ENCODE assay signal across 23 cellular contexts in the genomic region with DNA sequence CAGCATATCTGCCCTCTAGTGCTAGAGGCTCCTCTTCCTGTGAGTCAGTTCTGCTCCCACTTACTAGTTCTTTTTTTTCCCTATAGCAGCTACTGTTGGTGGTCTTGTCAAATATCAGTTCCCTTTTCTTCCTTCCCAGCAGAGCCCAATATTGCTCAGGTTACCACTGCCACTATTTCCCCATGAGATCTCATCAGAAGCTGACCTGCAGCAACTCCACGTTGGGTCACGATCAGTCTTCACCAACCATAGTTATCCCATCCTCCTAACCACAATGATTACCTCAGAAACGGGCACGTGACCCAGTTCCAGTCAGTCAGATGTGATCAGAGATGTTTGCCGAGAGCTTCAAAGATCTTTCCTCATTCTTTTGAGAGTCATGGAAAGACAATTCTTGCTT. TPM values are rescaled to one million over a fixed set of nuclear protein-coding genes. Genes with fewer than 3 reads are reported as not detected.
DNase-seq lines count a peak whose midpoint lies in the region; ATAC-seq, FAIRE-seq and TF ChIP-seq lines count a peak whose summit lies in the region.
"Had no signal": no experiment of that assay in that cellular context is flagged by ENCODE, and none has a peak within 500 bp of the region (broad histone marks: within the 10 kb centered on the region; RNA-seq: fewer than 3 reads in every experiment).

No MANE protein-coding gene starts in this region.

- H3K27me3 ChIP-seq in GM12878 (replicated peaks in 1 of 2; ENCODE audit: control insufficient read depth in 2 of 2, insufficient read depth in 2 of 2, low read length in 1 of 2) (no peaks in the 10 kb centered on the region), upper lobe of right lung (no peaks in the 10 kb centered on the region), HepG2 (ENCODE audit: control insufficient read depth in 1 of 2, insufficient read depth in 2 of 2, low read length in 2 of 2) (peaks cover 0 to 14% of the 10 kb centered on the region in 2 experiments; a peak in 2 of 5 replicates)

- H4K20me1 ChIP-seq in GM12878 (ENCODE audit: control insufficient read depth, insufficient read depth) (no peaks in the 10 kb centered on the region), HepG2 (ENCODE audit: insufficient read depth, low read length) (no peaks in the 10 kb centered on the region)

- no peak for TF ChIP-seq EP300 in GM12878 (IDR thresholded peaks at IDR 0.05; ENCODE audit: borderline replicate concordance in 1 of 2, control insufficient read depth in 1 of 2, low read depth in 2 of 2, low read length in 2 of 2)
- TF ChIP-seq EP300 in HepG2 (IDR thresholded peaks at IDR 0.05; ENCODE audit: low read depth in 2 of 2, low read length in 2 of 2), result no peak
- TF ChIP-seq EP300 in HepG2 (CRISPR knock-in tag; IDR thresholded peaks at IDR 0.05; ENCODE audit: borderline replicate concordance), result no peak

- H2AFZ ChIP-seq in GM12878 (ENCODE audit: control insufficient read depth, low read depth, low read length) (no peak overlapping the region), HepG2 (ENCODE audit: low read length) (no peak overlapping the region)

- peaks cover 14% of the 10 kb centered on the region for H3K4me1 ChIP-seq in GM12878 (ENCODE audit: control insufficient read depth, insufficient read depth, low read length)
- no peaks in the 10 kb centered on the region for H3K4me1 ChIP-seq in upper lobe of right lung
- no peaks in the 10 kb centered on the region for H3K4me1 ChIP-seq in HepG2 (ENCODE audit: insufficient read depth, low read length)
- H3K4me1 ChIP-seq: sigmoid colon, tibial artery had no signal

- 4% methylated on average over 5 of the region's 5 CpGs for WGBS in GM12878 (ENCODE audit: insufficient coverage, insufficient replicate concordance, low lambda C conversion rate, missing lambda C conversion rate)
- WGBS in HepG2 (ENCODE audit: low lambda C conversion rate), result 1% methylated on average over 5 of the region's 5 CpGs

- TF ChIP-seq POLR2A in GM12878 (IDR thresholded peaks at IDR 0.05; ENCODE audit: low read depth, low read length), result no peak
- TF ChIP-seq POLR2A in HepG2 (IDR thresholded peaks at IDR 0.05; ENCODE audit: insufficient read depth in 1 of 2, low read depth in 2 of 2, low read length in 2 of 2), result no peak

- H3K9me3 ChIP-seq in GM12878 (replicated peaks; ENCODE audit: control insufficient read depth, insufficient read depth, low read length) (no peaks in the 10 kb centered on the region), upper lobe of right lung (no peaks in the 10 kb centered on the region), HepG2 (ENCODE audit: low read length) (no peaks in the 10 kb centered on the region)
- H3K9me3 ChIP-seq: sigmoid colon, tibial artery had no signal

- FAIRE-seq in GM12878 (lab: Jason Lieb, UNC) (no peak), HepG2 (lab: Jason Lieb, UNC) (no peak)

- TF ChIP-seq RAD21 in GM12878 (IDR thresholded peaks at IDR 0.05; ENCODE audit: insufficient read depth, low read depth, low read length) (no peak), HepG2 (CRISPR knock-in tag; IDR thresholded peaks at IDR 0.05) (no peak)

- H3K36me3 ChIP-seq in GM12878 (ENCODE audit: control insufficient read depth in 2 of 2, insufficient read depth in 2 of 2, low read length in 1 of 2) (no peaks in the 10 kb centered on the region), upper lobe of right lung (no peaks in the 10 kb centered on the region), HepG2 (replicated peaks in 1 of 2; ENCODE audit: control insufficient read depth in 1 of 2, insufficient read depth in 2 of 2, low read length in 2 of 2) (no peaks in the 10 kb centered on the region)
- H3K36me3 ChIP-seq: sigmoid colon, tibial artery had no signal

- H3K9ac ChIP-seq in GM12878 (ENCODE audit: control insufficient read depth, insufficient read depth, low read length) (no peak overlapping the region), HepG2 (ENCODE audit: insufficient read depth, low read depth, low read length) (no peak overlapping the region)

- BruUV-seq in GM12878 (replicated peaks; lab: Mats Ljungman, UMichigan) (no TSS peak), HepG2 (replicated peaks; lab: Mats Ljungman, UMichigan) (no TSS peak)

- POLR2A ChIA-PET in GM12878 (lab: Charles Lee), result no interaction called here
- POLR2A ChIA-PET in HepG2 (lab: Yijun Ruan, JAX), result no interaction called here

- H3K27ac ChIP-seq in GM12878 (ENCODE audit: control insufficient read depth, insufficient read depth), result no peak overlapping the region
- H3K27ac ChIP-seq in upper lobe of right lung, result no peak overlapping the region
- H3K27ac ChIP-seq in HepG2 (ENCODE audit: extremely low read length, insufficient read depth, low read length), result no peak overlapping the region
- H3K27ac ChIP-seq: sigmoid colon, tibial artery had no signal

- H3K4me3 ChIP-seq in GM12878 (no peak overlapping the region), upper lobe of right lung (no peak overlapping the region), HepG2 (replicated peaks in 1 of 3; ENCODE audit: insufficient read depth in 1 of 3, low read depth in 2 of 3, low read length in 3 of 3) (no peak overlapping the region)
- H3K4me3 ChIP-seq: sigmoid colon, tibial artery had no signal

- H3K4me2 ChIP-seq in GM12878 (ENCODE audit: control insufficient read depth, insufficient read depth), result peak overlapping the region; percentile 50; the same call in 1 of the 2 replicates
- no peak overlapping the region for H3K4me2 ChIP-seq in HepG2 (ENCODE audit: low read depth, low read length)

- DNase-seq in NOMO-1 (lab: John Stamatoyannopoulos, UW; ENCODE audit: unreplicated experiment in 2 of 2) (peak; percentile 62 to 86), GM12878 (ENCODE audit: low read depth, low spot score) (no peak), upper lobe of right lung (no peak), HepG2 (ENCODE audit: low spot score) (no peak)
- DNase-seq in stimulated activated CD4-positive, alpha-beta T cell treated with anti-CD3 and anti-CD28 coated beads, Interleukin-1b, Interleukin-23, amount 100 ng/mL, for 48 hours, result no peak
- DNase-seq: activated CD4-positive, alpha-beta T cell treated with anti-CD3 and anti-CD28 coated beads, Interleukin-2, amount 10 ng/mL, durations not matched to agents 7 days and 5 days; activated CD8-positive, alpha-beta memory T cell treated with anti-CD3 and anti-CD28 coated beads, Interleukin-2, amount 50 U/mL, for 4 hours; activated naive CD8-positive, alpha-beta T cell treated with anti-CD3 and anti-CD28 coated beads, Interleukin-2, amount 50 U/mL, for 24 hours; COR-L47; DMS79 treated with DMSO at 0.1 percent for 48 hours; left cardiac atrium; mesendoderm; natural killer cell; NCI-H1092 treated with DMSO at 0.1 percent for 48 hours; NCI-H510A treated with DMSO at 0.1 percent for 48 hours; SHP77; sigmoid colon; stimulated activated naive CD8-positive, alpha-beta T cell treated with anti-CD3 and anti-CD28 coated beads, Interleukin-15, Interleukin-2, amounts not matched to agents 100 U/mL and 50 U/mL, for 24 hours; tibial artery had no signal

- in situ Hi-C loops in GM12878 (cut with MboI), result loop anchor here (10.0 kb wide), 1 partner anchor 298 kb away; no protein-coding TSS in a partner anchor
- in situ Hi-C loops in HepG2 (cut with HindIII; ENCODE audit: extremely low pct_ligation_motif_present, low pct_unique_long_range_greater_than_20kb), result loop anchor here (10.0 kb wide), 1 partner anchor 152 kb away; no protein-coding TSS in a partner anchor

- TF ChIP-seq CTCF in GM12878 (IDR thresholded peaks at IDR 0.05 in 2 of 3, conservative IDR thresholded peaks at IDR 0.05 in 1 of 3; ENCODE audit: control insufficient read depth in 2 of 3, extremely low read depth in 1 of 3, insufficient read depth in 1 of 3, low read depth in 3 of 3, low read length in 3 of 3) (no peak), upper lobe of right lung (IDR thresholded peaks at IDR 0.05) (no peak), HepG2 (CRISPR knock-in tag; IDR thresholded peaks at IDR 0.05) (no peak)

- ATAC-seq in HG03175 (IDR thresholded peaks at IDR 0.05; ENCODE audit: unreplicated experiment), result peak; percentile 24
- ATAC-seq in GM12878, result peak; percentile 54
- ATAC-seq in HG03045 (IDR thresholded peaks at IDR 0.05; ENCODE audit: unreplicated experiment), result no peak
- no peak for ATAC-seq in upper lobe of right lung
- no peak for ATAC-seq in HepG2
- ATAC-seq: activated naive CD8-positive, alpha-beta T cell treated with anti-CD3 and anti-CD28 coated beads, Interleukin-2, amount 50 U/mL, for 24 hours; left cardiac atrium; natural killer cell; stimulated activated naive CD8-positive, alpha-beta T cell treated with anti-CD3 and anti-CD28 coated beads, Interleukin-15, Interleukin-2, amounts not matched to agents 100 U/mL and 50 U/mL, for 24 hours had no signal

- intact Hi-C loops in GM12878 (cut with micrococcal nuclease; ENCODE audit: unreplicated experiment), result loop anchor here (10.0 kb wide), 1 partner anchor 702 kb away; no protein-coding TSS in a partner anchor
- intact Hi-C loops in upper lobe of right lung (cut with DNase I), result no loop called here
- intact Hi-C loops in HepG2 (cut with micrococcal nuclease; ENCODE audit: unreplicated experiment), result no loop called here

- H3K79me2 ChIP-seq in GM12878 (ENCODE audit: control insufficient read depth, insufficient read depth, low read length) (no peaks in the 10 kb centered on the region), HepG2 (ENCODE audit: insufficient read depth, low read length) (no peaks in the 10 kb centered on the region)

- SMC1A ChIA-PET in GM12878 (lab: Charles Lee; ENCODE audit: uncharacterized antibody, unreplicated experiment), result interaction anchor here (1.6 to 2.5 kb wide), 2 partner anchors 303 to 465 kb away, joined by 3 to 10 read pairs; no protein-coding TSS in a partner anchor

- CTCF ChIA-PET in GM12878 (lab: Yijun Ruan, JAX), result interaction anchor here (7.3 to 8.5 kb wide), 2 partner anchors 304 to 468 kb away, joined by 89 to 99 read pairs; no protein-coding TSS in a partner anchor
- CTCF ChIA-PET in HepG2 (lab: Yijun Ruan, JAX; ENCODE audit: low intra/inter-chr PET ratio, low total read pairs), result no interaction called here

- RAD21 ChIA-PET in GM12878 (lab: Charles Lee; ENCODE audit: unreplicated experiment), result no interaction called here

RNA-seq across cellular contexts. Expression of gene CAPN13, which starts 59.7 kb away (rescaled TPM):
- total RNA-seq in GM12878 (2013; cell fraction: nucleolus; rRNA removed), result 0.56 and 0.73 TPM in 2 replicates
- total RNA-seq in GM12878 (2014; rRNA removed) (0.06 TPM in 1 of 2 replicates, not detected in the other), GM12878 (2014; rRNA removed; fragmentation: Illumina TruSeq; extraction: Trizol) (not detected in 2 replicates), GM12878 (2021) (not detected in 2 replicates), upper lobe of right lung (19.2 TPM), HepG2 (2016; rRNA removed; fragmentation: Illumina TruSeq; extraction: Trizol) (not detected in 2 replicates)
- not detected for polyA plus RNA-seq in GM12878 (2011; ENCODE audit: low read depth)
- polyA plus RNA-seq in GM12878 (2011; rRNA removed) (0.10 and 0.22 TPM in 2 replicates), GM12878 (2014; fragmentation: Illumina TruSeq; extraction: Trizol) (0.03 TPM in 1 of 2 replicates, not detected in the other), GM12878 (2014; fragmentation: Nextera tagmentation; extraction: Ambion mirVana) (not detected), GM12878 (2014; rRNA removed) (0.04 TPM in 1 of 2 replicates, not detected in the other), GM12878 (2016; fragmentation: Nextera tagmentation; extraction: Ambion mirVana) (not detected), HepG2 (2011; rRNA removed) (not detected in 2 replicates)
- polyA plus RNA-seq in GM12878 (2011; cell fraction: cytosol; rRNA removed), result 0.07 and 0.18 TPM in 2 replicates
- polyA plus RNA-seq in GM12878 (2011; cell fraction: nucleus; rRNA removed), result 1.0 and 1.6 TPM in 2 replicates
- not detected in 2 replicates for polyA plus RNA-seq in GM12878 (2012)
- polyA minus RNA-seq in GM12878 (2011; rRNA and poly(A)+ RNA removed), result 0.15 and 0.36 TPM in 2 replicates
- not detected in 2 replicates for polyA minus RNA-seq in GM12878 (2011; cell fraction: cytosol; rRNA and poly(A)+ RNA removed)
- 0.48 TPM in 1 of 2 replicates, not detected in the other for polyA minus RNA-seq in GM12878 (2011; cell fraction: nucleus; rRNA and poly(A)+ RNA removed)
- total RNA-seq in HepG2 (2016; cell fraction: cytosol; rRNA removed; fragmentation: Illumina TruSeq; extraction: Trizol; ENCODE audit: low read depth), result not detected in 2 replicates
- not detected in 2 replicates for total RNA-seq in HepG2 (2016; cell fraction: insoluble cytoplasmic fraction; rRNA removed; fragmentation: Illumina TruSeq; extraction: Trizol)
- not detected in 2 replicates for total RNA-seq in HepG2 (2016; cell fraction: membrane; rRNA removed; fragmentation: Illumina TruSeq; extraction: Trizol)
- not detected in 2 replicates for total RNA-seq in HepG2 (2016; cell fraction: nucleus; rRNA removed; fragmentation: Illumina TruSeq; extraction: Trizol)
- not detected in 2 replicates for polyA plus RNA-seq in HepG2 (2011; cell fraction: cytosol; rRNA removed)
- not detected in 2 replicates for polyA plus RNA-seq in HepG2 (2011; cell fraction: nucleus; rRNA removed)
- not detected in 2 replicates for polyA plus RNA-seq in HepG2 (2012)
- polyA plus RNA-seq in HepG2 (2016; cell fraction: cytosol; fragmentation: Illumina TruSeq; extraction: Trizol; ENCODE audit: low read depth), result not detected in 2 replicates
- polyA plus RNA-seq in HepG2 (2016; cell fraction: insoluble cytoplasmic fraction; fragmentation: Illumina TruSeq; extraction: Trizol; ENCODE audit: low read depth), result not detected in 2 replicates
- not detected in 2 replicates for polyA plus RNA-seq in HepG2 (2016; cell fraction: membrane; fragmentation: Illumina TruSeq; extraction: Trizol; ENCODE audit: low read depth)
- not detected in 2 replicates for polyA plus RNA-seq in HepG2 (2016; cell fraction: nucleus; fragmentation: Illumina TruSeq; extraction: Trizol; ENCODE audit: insufficient read depth, low read depth)
- not detected in 2 replicates for polyA minus RNA-seq in HepG2 (2011; rRNA and poly(A)+ RNA removed; ENCODE audit: low replicate concordance)
- polyA minus RNA-seq in HepG2 (2011; cell fraction: cytosol; rRNA and poly(A)+ RNA removed), result not detected in 2 replicates
- not detected in 2 replicates for polyA minus RNA-seq in HepG2 (2011; cell fraction: nucleus; rRNA and poly(A)+ RNA removed)
- total RNA-seq: activated CD4-positive, alpha-beta T cell treated with anti-CD3 and anti-CD28 coated beads, Interleukin-2, amount 10 ng/mL, durations not matched to agents 7 days and 5 days; fibroblast of lung; left cardiac atrium; natural killer cell; sigmoid colon; T-helper 1 cell treated with Interleukin-12 subunit alpha and Interleukin-12 subunit beta and Interleukin-4 antibody, amounts not matched to agents 30 ng/mL and 1 ng/mL, for 36 hours had no signal
- polyA plus RNA-seq: fibroblast of lung had no signal

Comparison
In these comparisons a context has a peak if more than half of its experiments do, and no peak if none do; other contexts are left out.
1. ATAC-seq: peak in HG03175 (single experiment) and GM12878 (single experiment); none in HG03045 (single experiment), upper lobe of right lung (single experiment) and HepG2 (single experiment).
2. DNase-seq: peak in NOMO-1 (2 of 2); none in GM12878 (single experiment), upper lobe of right lung (single experiment), stimulated activated CD4-positive, alpha-beta T cell treated with anti-CD3 and anti-CD28 coated beads, Interleukin-1b, Interleukin-23, amount 100 ng/mL, for 48 hours (single experiment) and HepG2 (single experiment).
3. RNA of gene CAPN13, which starts 59.7 kb away (total RNA-seq): 19.2 TPM in upper lobe of right lung (single experiment); 0.06 to 0.73 TPM in GM12878 and not detected in HepG2; every median in the first group is over 10 times any median in the second.